23 cellular contexts compared by ENCODE assay signal in genomic region chr7:97043281-97043680, GRCh38. TPM values are rescaled to one million over a fixed set of nuclear protein-coding genes. Genes with fewer than 3 reads are reported as not detected.
"Had no signal": no experiment of that assay in that cellular context is flagged by ENCODE, and none has a peak within 500 bp of the region (broad histone marks: within the 10 kb centered on the region; RNA-seq: fewer than 3 reads in every experiment).

No MANE protein-coding gene starts in this region.

- DNase-seq: activated CD4-positive, alpha-beta T cell treated with anti-CD3 and anti-CD28 coated beads, Interleukin-2, amount 10 ng/mL, durations not matched to agents 7 days and 5 days; activated CD4-positive, CD25-positive, alpha-beta regulatory T cell; activated effector memory CD4-positive, alpha-beta T cell treated with Interleukin-2 at 50 U/mL for 16 hours; activated T-cell treated with anti-CD3 and anti-CD28 coated beads, Interleukin-2, amount 50 U/mL, for 24 hours; amniotic stem cell; brain microvascular endothelial cell; esophagus squamous epithelium; gastrocnemius medialis; heart right ventricle; left ventricle myocardium inferior; mesenchymal stem cell; nephron progenitor cell; psoas muscle; sigmoid colon; stimulated activated CD4-positive, alpha-beta T cell treated with anti-CD3 and anti-CD28 coated beads, Interleukin-4, amount 100 ng/mL, for 1 hour; stimulated activated CD8-positive, alpha-beta memory T cell treated with anti-CD3 and anti-CD28 coated beads, Interleukin-4, amount 100 ng/mL, for 48 hours; stimulated activated naive CD8-positive, alpha-beta T cell treated with anti-CD3 and anti-CD28 coated beads, Interleukin-15, Interleukin-2, amounts not matched to agents 100 U/mL and 50 U/mL, for 24 hours; T-helper 17 cell; upper lobe of left lung had no signal

RNA-seq across cellular contexts. Expression of gene DLX5, which starts 18.6 kb away (rescaled TPM):
- total RNA-seq: activated CD4-positive, alpha-beta T cell treated with anti-CD3 and anti-CD28 coated beads, Interleukin-2, amount 10 ng/mL, durations not matched to agents 7 days and 5 days; activated naive CD4-positive, alpha-beta T cell treated with anti-CD3 and anti-CD28 coated beads, Interleukin-2, amount 50 U/mL, for 72 hours; cerebellum; dermis microvascular lymphatic vessel endothelial cell; heart right ventricle; left ventricle myocardium inferior; psoas muscle; T-helper 17 cell; upper lobe of left lung had no signal
- polyA plus RNA-seq: psoas muscle had no signal

RNA-seq across cellular contexts. Expression of gene DLX6, which starts 37.9 kb away (rescaled TPM):
- total RNA-seq: activated CD4-positive, alpha-beta T cell treated with anti-CD3 and anti-CD28 coated beads, Interleukin-2, amount 10 ng/mL, durations not matched to agents 7 days and 5 days; activated naive CD4-positive, alpha-beta T cell treated with anti-CD3 and anti-CD28 coated beads, Interleukin-2, amount 50 U/mL, for 72 hours; cerebellum; dermis microvascular lymphatic vessel endothelial cell; esophagus squamous epithelium; gastrocnemius medialis; heart right ventricle; left ventricle myocardium inferior; omental fat pad; psoas muscle; T-helper 17 cell; upper lobe of left lung had no signal
- polyA plus RNA-seq: heart right ventricle, psoas muscle had no signal
